Comparison of ENCODE assay signal across 13 cellular contexts in the genomic region with DNA sequence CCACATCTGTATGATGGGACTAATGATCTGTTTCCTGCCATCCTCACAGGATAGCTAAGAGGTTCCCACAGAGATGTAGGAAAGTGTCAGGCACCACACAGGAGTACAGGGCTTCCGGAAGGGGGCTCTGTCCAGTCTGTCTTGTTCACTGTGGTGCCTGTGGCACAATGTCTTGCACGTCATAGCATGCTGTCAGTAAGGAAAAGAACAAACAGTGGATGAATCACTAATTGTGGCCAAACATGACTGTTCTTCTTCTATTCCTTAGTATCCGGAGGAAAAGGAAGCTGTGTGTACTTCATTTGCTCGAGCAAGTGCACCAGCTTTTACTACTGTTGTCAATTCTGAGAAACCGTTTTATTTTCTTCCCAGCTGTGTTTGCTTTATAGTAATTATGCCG.
DNase-seq lines count a peak whose midpoint lies in the region; ATAC-seq and TF ChIP-seq lines count a peak whose summit lies in the region.
"Had no signal": no experiment of that assay in that cellular context is flagged by ENCODE, and none has a peak within 500 bp of the region (broad histone marks: within the 10 kb centered on the region; RNA-seq: fewer than 3 reads in every experiment).

No MANE protein-coding gene starts in this region.

- ATAC-seq in natural killer cell treated with Interleukin-12 subunit alpha and Interleukin-12 subunit beta and Interleukin-15 and Interleukin-18, amount 100 ng/mL, for 72 hours: no peak
- ATAC-seq in HG03175 (IDR thresholded peaks at IDR 0.05; ENCODE audit: unreplicated experiment): no peak
- ATAC-seq in HG02571 (IDR thresholded peaks at IDR 0.05; ENCODE audit: unreplicated experiment): no peak
- ATAC-seq in GM21825 (IDR thresholded peaks at IDR 0.05; ENCODE audit: unreplicated experiment): no peak
- ATAC-seq: GM12878 had no signal

- in situ Hi-C loops in astrocyte of the spinal cord (cut with HindIII; ENCODE audit: low sequenced_read_pairs): no loop called here

- H3K4me3 ChIP-seq in astrocyte of the spinal cord (ENCODE audit: low read depth, low read length): no peak overlapping the region
- H3K4me3 ChIP-seq: GM12878, sigmoid colon had no signal

- H3K4me1 Mint-ChIP-seq in IgD-negative memory B cell: peaks cover 9 to 10% (median 10%) of the 10 kb centered on the region in 3 donors
- H3K4me1 Mint-ChIP-seq in natural killer cell treated with Interleukin-12 subunit alpha and Interleukin-12 subunit beta and Interleukin-15 and Interleukin-18, amount 100 ng/mL, for 72 hours (ENCODE audit: low read depth in 2 of 2): peaks cover 9 to 21% of the 10 kb centered on the region in 2 donors

- peak overlapping the region in 2 of 3 donors; percentile 21 to 80 for H3K27ac Mint-ChIP-seq in IgD-negative memory B cell
- H3K27ac Mint-ChIP-seq in natural killer cell treated with Interleukin-12 subunit alpha and Interleukin-12 subunit beta and Interleukin-15 and Interleukin-18, amount 100 ng/mL, for 72 hours: no peak overlapping the region
- H3K27ac Mint-ChIP-seq: activated naive CD4-positive, alpha-beta T cell treated with anti-CD3 and anti-CD28 coated beads for 36 hours had no signal

- DNase-seq in A172 (ENCODE audit: low spot score) (peak; percentile 38), astrocyte of the spinal cord (ENCODE audit: low read depth, low spot score) (peak; percentile 83), iris pigment epithelial cell (ENCODE audit: low read depth) (peak; percentile 90)
- no peak for DNase-seq in natural killer cell treated with Interleukin-12 subunit alpha and Interleukin-12 subunit beta and Interleukin-15 and Interleukin-18, amount 100 ng/mL, for 72 hours (ENCODE audit: low spot score)
- DNase-seq: activated naive CD4-positive, alpha-beta T cell treated with anti-CD3 and anti-CD28 coated beads for 36 hours; sigmoid colon; stimulated activated CD8-positive, alpha-beta memory T cell treated with anti-CD3 and anti-CD28 coated beads, Interleukin-4, amount 100 ng/mL, for 48 hours; WERI-Rb-1 had no signal

- no peak overlapping the region for H3K4me3 Mint-ChIP-seq in IgD-negative memory B cell
- H3K4me3 Mint-ChIP-seq in natural killer cell treated with Interleukin-12 subunit alpha and Interleukin-12 subunit beta and Interleukin-15 and Interleukin-18, amount 100 ng/mL, for 72 hours: no peak overlapping the region
- H3K4me3 Mint-ChIP-seq: activated naive CD4-positive, alpha-beta T cell treated with anti-CD3 and anti-CD28 coated beads for 36 hours had no signal

- H3K9me3 Mint-ChIP-seq in IgD-negative memory B cell: no peaks in the 10 kb centered on the region
- H3K9me3 Mint-ChIP-seq in natural killer cell treated with Interleukin-12 subunit alpha and Interleukin-12 subunit beta and Interleukin-15 and Interleukin-18, amount 100 ng/mL, for 72 hours: no peaks in the 10 kb centered on the region
- H3K9me3 Mint-ChIP-seq: activated naive CD4-positive, alpha-beta T cell treated with anti-CD3 and anti-CD28 coated beads for 36 hours had no signal

- peaks cover 2% of the 10 kb centered on the region for H3K36me3 Mint-ChIP-seq in IgD-negative memory B cell
- H3K36me3 Mint-ChIP-seq in natural killer cell treated with Interleukin-12 subunit alpha and Interleukin-12 subunit beta and Interleukin-15 and Interleukin-18, amount 100 ng/mL, for 72 hours: peaks cover 15% of the 10 kb centered on the region

- H3K27me3 Mint-ChIP-seq in IgD-negative memory B cell: no peaks in the 10 kb centered on the region
- peaks cover 0 to 5% of the 10 kb centered on the region in 2 donors for H3K27me3 Mint-ChIP-seq in natural killer cell treated with Interleukin-12 subunit alpha and Interleukin-12 subunit beta and Interleukin-15 and Interleukin-18, amount 100 ng/mL, for 72 hours

- peak; percentile 47 for TF ChIP-seq CTCF in astrocyte of the spinal cord (IDR thresholded peaks at IDR 0.05; ENCODE audit: low read depth, low read length)

Comparison
In these comparisons a context has a peak if more than half of its experiments do, and no peak if none do; other contexts are left out.
1. H3K27ac Mint-ChIP-seq: peak in IgD-negative memory B cell (2 of 3); none in natural killer cell treated with Interleukin-12 subunit alpha and Interleukin-12 subunit beta and Interleukin-15 and Interleukin-18, amount 100 ng/mL, for 72 hours (0 of 2).